Comparison of ENCODE assay signal across 8 cellular contexts in the genomic region with DNA sequence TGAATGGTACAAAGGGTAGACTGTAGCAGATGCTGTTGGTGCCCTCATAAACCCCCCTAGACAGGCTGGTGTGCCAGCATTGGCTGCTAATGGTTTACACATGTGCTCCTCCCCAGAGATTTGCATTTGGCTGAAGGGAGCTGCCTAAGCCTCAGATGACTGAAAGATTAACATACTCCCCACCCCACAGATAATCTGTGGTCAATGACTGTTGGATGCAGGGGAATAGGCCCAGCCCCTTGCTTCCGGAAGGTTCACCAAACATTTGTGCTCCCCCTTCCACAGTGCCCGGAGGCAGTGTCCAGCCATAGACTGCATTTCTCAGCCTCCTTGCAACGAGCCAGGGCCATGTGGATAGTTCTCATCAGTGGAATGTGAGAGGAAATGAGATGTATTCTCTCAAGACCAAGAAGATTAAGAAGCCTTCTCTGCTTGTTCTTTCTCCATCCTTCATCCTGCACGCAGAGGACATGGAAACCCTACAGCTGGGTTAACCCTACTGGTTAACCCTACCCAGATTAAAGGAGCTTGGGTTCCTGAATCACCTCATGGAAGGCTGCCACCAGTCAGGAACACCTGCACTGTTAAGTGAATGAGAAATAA.
DNase-seq lines count a peak whose midpoint lies in the region; ATAC-seq and TF ChIP-seq lines count a peak whose summit lies in the region.

No MANE protein-coding gene starts in this region.

- H3K27me3 Mint-ChIP-seq in progenitor cell of endocrine pancreas, result peaks cover 5% of the 10 kb centered on the region

- no peaks in the 10 kb centered on the region for H4K20me1 ChIP-seq in OCI-LY3 (ENCODE audit: insufficient read depth, low read length)

- DNase-seq in iPS-NIHi11 (ENCODE audit: low spot score) (peak; percentile 51), progenitor cell of endocrine pancreas (ENCODE audit: low spot score, unreplicated experiment) (no peak), left lung (no peak), sciatic nerve (ENCODE audit: low spot score) (no peak)
- no peak for DNase-seq in stimulated activated CD4-positive, alpha-beta T cell treated with anti-CD3 and anti-CD28 coated beads, Interleukin-4, amount 100 ng/mL, for 24 hours

- H3K9me3 Mint-ChIP-seq in progenitor cell of endocrine pancreas (ENCODE audit: low read depth), result no peaks in the 10 kb centered on the region

- H3K9ac ChIP-seq in OCI-LY3 (ENCODE audit: low read length), result no peak overlapping the region

- peak overlapping the region; percentile 30 for H3K4me2 ChIP-seq in OCI-LY3 (ENCODE audit: low read length)

- H3K36me3 Mint-ChIP-seq in progenitor cell of endocrine pancreas (ENCODE audit: insufficient read depth), result no peaks in the 10 kb centered on the region

- H3K4me3 Mint-ChIP-seq in progenitor cell of endocrine pancreas (ENCODE audit: low read depth), result no peak overlapping the region

- peaks cover 6% of the 10 kb centered on the region for H3K4me1 Mint-ChIP-seq in progenitor cell of endocrine pancreas (ENCODE audit: low read depth)

- ATAC-seq in HG03060 (IDR thresholded peaks at IDR 0.05; ENCODE audit: low read depth, unreplicated experiment) (peak; percentile 43), left lung (no peak), sciatic nerve (no peak)

- no peaks in the 10 kb centered on the region for H3K79me2 ChIP-seq in OCI-LY3 (ENCODE audit: low read length)

- H3K9me3 ChIP-seq in OCI-LY3 (ENCODE audit: insufficient read depth, low read length), result no peaks in the 10 kb centered on the region
- H3K9me3 ChIP-seq in left lung, result no peaks in the 10 kb centered on the region

- no peaks in the 10 kb centered on the region for H3K27me3 ChIP-seq in OCI-LY3 (ENCODE audit: low read depth, low read length)
- peaks cover 0 to 6% of the 10 kb centered on the region in 2 donors for H3K27me3 ChIP-seq in left lung

- H3K36me3 ChIP-seq in OCI-LY3 (replicated peaks; ENCODE audit: low read depth, low read length) (no peaks in the 10 kb centered on the region), left lung (no peaks in the 10 kb centered on the region)

- TF ChIP-seq CTCF in OCI-LY3 (IDR thresholded peaks at IDR 0.05; ENCODE audit: low read depth, low read length) (no peak), progenitor cell of endocrine pancreas (IDR thresholded peaks at IDR 0.05; ENCODE audit: unreplicated experiment) (no peak), left lung (IDR thresholded peaks at IDR 0.05) (no peak)

- H3K27ac Mint-ChIP-seq in progenitor cell of endocrine pancreas, result no peak overlapping the region

- no peak overlapping the region for H3K27ac ChIP-seq in OCI-LY3 (ENCODE audit: low read length)
- no peak overlapping the region for H3K27ac ChIP-seq in left lung

- peak; percentile 36 for TF ChIP-seq POLR2A in GM18951 (IDR thresholded peaks at IDR 0.05; ENCODE audit: extremely low read depth, insufficient read depth, insufficient read length)

- intact Hi-C loops in left lung (cut with DNase I) (no loop called here), sciatic nerve (cut with DNase I) (no loop called here)

- H3K4me3 ChIP-seq in OCI-LY3 (ENCODE audit: low read length), result no peak overlapping the region
- H3K4me3 ChIP-seq in left lung, result no peak overlapping the region

- peaks cover 9% of the 10 kb centered on the region for H3K4me1 ChIP-seq in OCI-LY3 (ENCODE audit: low read length)
- H3K4me1 ChIP-seq in left lung, result no peaks in the 10 kb centered on the region

- in situ Hi-C loops in GM18951 (cut with MboI; ENCODE audit: low sequenced_read_pairs, unreplicated experiment), result no loop called here

- H2AFZ ChIP-seq in OCI-LY3 (ENCODE audit: low read depth, low read length), result no peak overlapping the region
